ENCODE assay signal across 5 cellular contexts in the genomic region with DNA sequence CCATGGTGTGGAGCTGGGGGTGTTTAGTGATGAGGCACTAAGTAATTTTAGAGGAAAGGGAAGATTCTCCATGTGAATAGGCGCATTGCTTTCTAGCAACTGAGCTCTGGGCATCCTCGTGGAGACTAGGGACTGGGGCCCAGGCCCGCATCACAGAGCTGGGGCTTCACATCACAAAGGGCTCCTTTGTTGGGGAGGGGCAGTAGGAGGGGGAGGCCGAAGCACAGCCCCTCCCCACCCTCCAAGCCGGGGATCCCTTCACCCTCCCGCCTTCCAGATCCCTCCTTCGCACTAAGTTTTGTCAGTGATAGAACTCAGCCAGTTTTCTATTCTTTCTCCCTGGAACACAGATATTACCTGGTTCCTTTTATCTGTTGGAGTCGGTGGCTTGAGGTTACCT. TPM values are rescaled to one million over a fixed set of nuclear protein-coding genes. Genes with fewer than 3 reads are reported as not detected.
"Had no signal": no experiment of that assay in that cellular context is flagged by ENCODE, and none has a peak within 500 bp of the region (broad histone marks: within the 10 kb centered on the region; RNA-seq: fewer than 3 reads in every experiment).

A gene (minus strand): TSS at position 101 of the 400 bp plus-strand sequence. CDS start 29 bp downstream, at position 72.

RNA-seq across cellular contexts. Expression of the gene that starts here (rescaled TPM):
- total RNA-seq: HepG2, HT-29, HT1080, IMR-90 had no signal
- polyA plus RNA-seq: HepG2, IgD-negative memory B cell had no signal
